Comparison of ENCODE assay signal across 8 cellular contexts in genomic region chr11:2892215-2893020, GRCh38. TPM values are rescaled to one million over a fixed set of nuclear protein-coding genes. Genes with fewer than 3 reads are reported as not detected.
DNase-seq lines count a peak whose midpoint lies in the region; ATAC-seq and TF ChIP-seq lines count a peak whose summit lies in the region.

No MANE protein-coding gene starts in this region.

- peak overlapping the region; percentile 36 for H3K27ac ChIP-seq in CD4-positive, alpha-beta memory T cell (ENCODE audit: low read depth, low read length)
- no peak overlapping the region for H3K27ac ChIP-seq in OCI-LY1 (ENCODE audit: low read depth, low read length, poor library complexity, severe bottlenecking)

- CTCF ChIA-PET in CD4-positive, alpha-beta memory T cell (lab: Charles Lee; ENCODE audit: partially characterized antibody) = interaction anchor here (0.6 to 12.7 kb wide), 29 partner anchors 9 to 588 kb away, joined by 3 to 303 read pairs (median 4); partner anchors contain the start of genes KCNQ1, PHLDA2 and TRPM5

- no peaks in the 10 kb centered on the region for H3K9me3 ChIP-seq in CD4-positive, alpha-beta memory T cell (ENCODE audit: control insufficient read depth in 1 of 2, low read length in 2 of 2)
- no peaks in the 10 kb centered on the region for H3K9me3 ChIP-seq in OCI-LY1 (ENCODE audit: low read length)

- no peaks in the 10 kb centered on the region for H3K27me3 ChIP-seq in CD4-positive, alpha-beta memory T cell (ENCODE audit: insufficient read depth, low read length)
- peaks cover 3% of the 10 kb centered on the region; the same call in 1 of the 2 replicates for H3K27me3 ChIP-seq in OCI-LY1 (ENCODE audit: insufficient read depth, low read length)

- H3K4me1 Mint-ChIP-seq in CD4-positive, alpha-beta memory T cell = peaks cover 6 to 39% (median 24%) of the 10 kb centered on the region in 4 donors
- H3K4me1 Mint-ChIP-seq in neural crest cell = peaks cover 13% of the 10 kb centered on the region

- peaks cover 35% of the 10 kb centered on the region for H3K4me1 ChIP-seq in CD4-positive, alpha-beta memory T cell (ENCODE audit: insufficient read depth, low read length)
- H3K4me1 ChIP-seq in OCI-LY1 (ENCODE audit: insufficient read depth, low read length, severe bottlenecking) = no peaks in the 10 kb centered on the region

- no peaks in the 10 kb centered on the region for H4K20me1 ChIP-seq in OCI-LY1 (ENCODE audit: insufficient read depth, low read length)

- H3K9me3 Mint-ChIP-seq in CD4-positive, alpha-beta memory T cell = no peaks in the 10 kb centered on the region
- no peaks in the 10 kb centered on the region for H3K9me3 Mint-ChIP-seq in neural crest cell

- no peak overlapping the region for H3K4me2 ChIP-seq in OCI-LY1 (ENCODE audit: low read length)

- no peak overlapping the region for H3K9ac ChIP-seq in OCI-LY1 (ENCODE audit: low read length)

- peak; percentile 44 for ATAC-seq in HG03175 (IDR thresholded peaks at IDR 0.05; ENCODE audit: unreplicated experiment)

- H3K27ac Mint-ChIP-seq in CD4-positive, alpha-beta memory T cell = peak overlapping the region; percentile 82 to 93 (median 89)
- peak overlapping the region; percentile 43 for H3K27ac Mint-ChIP-seq in neural crest cell (ENCODE audit: unreplicated experiment)

- intact Hi-C loops in CD4-positive, alpha-beta memory T cell (cut with micrococcal nuclease) = loop anchor here (1.0 kb wide), 4 partner anchors 38 to 360 kb away; no protein-coding TSS in a partner anchor

- H3K36me3 ChIP-seq in CD4-positive, alpha-beta memory T cell (ENCODE audit: insufficient read depth, low read length) = no peaks in the 10 kb centered on the region
- no peaks in the 10 kb centered on the region for H3K36me3 ChIP-seq in OCI-LY1 (ENCODE audit: insufficient read depth, low read length)

- H3K9me2 ChIP-seq in OCI-LY1 (ENCODE audit: low read depth, low read length) = no peaks in the 10 kb centered on the region

- H3K36me3 Mint-ChIP-seq in CD4-positive, alpha-beta memory T cell = no peaks in the 10 kb centered on the region
- no peaks in the 10 kb centered on the region for H3K36me3 Mint-ChIP-seq in neural crest cell (ENCODE audit: low read depth)

- no peaks in the 10 kb centered on the region for H3F3A ChIP-seq in OCI-LY1 (ENCODE audit: insufficient read depth, low read length)

- no peak overlapping the region for H2AFZ ChIP-seq in OCI-LY1 (ENCODE audit: low read length)

- DNase-seq in CD4-positive, alpha-beta memory T cell = peak; percentile 50 to 66 (median 59)
- peak; percentile 48 for DNase-seq in activated T-helper 1 cell treated with Interleukin-2 at 50 U/mL for 16 hours (ENCODE audit: low read depth)
- DNase-seq in fibroblast of peridontal ligament (ENCODE audit: extremely low read depth) = peak; percentile 49
- peak; percentile 69 for DNase-seq in neural crest cell (ENCODE audit: low read depth, low spot score)
- DNase-seq in ureter (ENCODE audit: low spot score) = peak; percentile 80
- DNase-seq in T1000 (lab: John Stamatoyannopoulos, UW) = no peak

- POLR2A ChIA-PET in CD4-positive, alpha-beta memory T cell (lab: Charles Lee; ENCODE audit: partially characterized antibody) = interaction anchor here (0.5 to 3.4 kb wide), 9 partner anchors 10 to 492 kb away, joined by 3 to 32 read pairs (median 5); partner anchors contain the start of genes NAP1L4, PHLDA2 and TSSC4

- H3K79me2 ChIP-seq in OCI-LY1 (ENCODE audit: insufficient read depth, low read length) = no peaks in the 10 kb centered on the region

- no peaks in the 10 kb centered on the region for H3K27me3 Mint-ChIP-seq in CD4-positive, alpha-beta memory T cell
- no peaks in the 10 kb centered on the region for H3K27me3 Mint-ChIP-seq in neural crest cell (ENCODE audit: low read depth)

- peak overlapping the region; percentile 73 to 85 (median 78) for H3K4me3 Mint-ChIP-seq in CD4-positive, alpha-beta memory T cell
- H3K4me3 Mint-ChIP-seq in neural crest cell = peak overlapping the region; percentile 77

- TF ChIP-seq CTCF in OCI-LY1 (IDR thresholded peaks at IDR 0.05; ENCODE audit: low read length) (peak; percentile 84), neural crest cell (conservative IDR thresholded peaks at IDR 0.05) (peak; percentile 96)

- peak overlapping the region in 1 of 2 donors; percentile 79 for H3K4me3 ChIP-seq in CD4-positive, alpha-beta memory T cell (ENCODE audit: low read length in 2 of 2)
- H3K4me3 ChIP-seq in OCI-LY1 (ENCODE audit: low read depth, low read length, poor library complexity, severe bottlenecking) = peak overlapping the region; percentile 19

RNA-seq across cellular contexts. Expression of gene CDKN1C, which starts 6.8 kb away (rescaled TPM):
- 1 to 10 TPM; 4.9 to 6.1 TPM for total RNA-seq in CD4-positive, alpha-beta memory T cell
- polyA plus RNA-seq in CD4-positive, alpha-beta memory T cell = under 1 TPM; 0.10 to 0.73 TPM
- total RNA-seq in neural crest cell (78.3 and 80.0 TPM in 2 replicates), ureter (21.5 TPM)

RNA-seq across cellular contexts. Expression of gene PHLDA2, which starts 36.8 kb away (rescaled TPM):
- total RNA-seq in CD4-positive, alpha-beta memory T cell = 1 to 10 TPM; 1.1 TPM
- polyA plus RNA-seq in CD4-positive, alpha-beta memory T cell = 1 to 10 TPM in 1 of 2 donors, under 1 TPM in 1; 0.58 to 1.9 TPM
- total RNA-seq in neural crest cell = 1.1 and 1.6 TPM in 2 replicates
- total RNA-seq in ureter = 15.9 TPM
